In the genomic region with DNA sequence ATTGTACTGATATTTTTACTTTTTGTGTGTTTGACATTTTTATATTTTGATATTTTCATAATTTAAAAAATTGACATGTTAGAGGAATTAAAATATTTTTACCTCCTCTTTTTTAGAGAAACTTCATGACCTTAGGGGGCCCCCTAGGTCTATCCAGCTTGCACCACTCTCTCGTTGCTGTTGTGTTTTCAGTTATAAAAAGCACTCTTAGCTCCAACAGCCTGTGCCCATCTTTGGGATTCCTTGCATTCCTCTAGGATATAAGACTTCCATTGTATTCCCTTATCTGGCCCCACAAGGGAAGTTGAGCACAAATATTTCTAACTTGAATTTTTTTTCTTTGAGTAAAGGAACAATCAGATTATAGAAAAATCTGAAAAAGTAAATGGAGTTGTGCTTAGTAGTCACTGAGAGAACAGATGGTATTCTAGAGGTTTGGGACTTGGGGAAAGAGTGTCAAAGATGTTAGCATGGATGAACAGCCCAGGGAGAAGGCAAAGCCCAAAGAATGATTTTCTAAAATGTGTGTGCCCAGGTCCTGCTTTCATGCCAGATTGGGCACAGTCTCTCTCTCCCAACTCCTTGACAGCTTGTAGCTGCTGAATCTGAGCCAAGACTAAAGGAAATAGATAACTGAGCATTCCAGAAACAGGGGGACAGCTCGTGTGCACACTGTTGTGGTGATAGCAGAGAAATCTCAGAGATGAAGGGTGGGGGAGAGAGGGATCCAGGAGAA, we compare ENCODE assay signal across 15 cellular contexts.
DNase-seq lines count a peak whose midpoint lies in the region; ATAC-seq and TF ChIP-seq lines count a peak whose summit lies in the region.
"Had no signal": no experiment of that assay in that cellular context is flagged by ENCODE, and none has a peak within 500 bp of the region (broad histone marks: within the 10 kb centered on the region; RNA-seq: fewer than 3 reads in every experiment).

No MANE protein-coding gene starts in this region.

- H3K4me3 ChIP-seq in mesenchymal stem cell (ENCODE audit: insufficient read depth in 1 of 2, low read depth in 1 of 2, low read length in 2 of 2): no peak overlapping the region
- H3K4me3 ChIP-seq: lung, ovary, upper lobe of right lung had no signal

- H3K79me1 ChIP-seq in mesenchymal stem cell (replicated peaks; ENCODE audit: low read length, poor library complexity, severe bottlenecking): no peaks in the 10 kb centered on the region

- no peak overlapping the region for H4K91ac ChIP-seq in mesenchymal stem cell (ENCODE audit: low read length)

- no peaks in the 10 kb centered on the region for H3K36me3 ChIP-seq in mesenchymal stem cell (ENCODE audit: control insufficient read depth in 1 of 2, insufficient read depth in 2 of 2, low read depth in 1 of 2, low read length in 2 of 2)
- H3K36me3 ChIP-seq: ovary, upper lobe of right lung had no signal

- TF ChIP-seq CTCF in chondrocyte (IDR thresholded peaks at IDR 0.05): peak; percentile 51

- H3K36me3 Mint-ChIP-seq in chondrocyte (ENCODE audit: low read depth): no peaks in the 10 kb centered on the region

- no peak overlapping the region for H3K27ac Mint-ChIP-seq in chondrocyte (ENCODE audit: unreplicated experiment)
- H3K27ac Mint-ChIP-seq: activated CD4-positive, alpha-beta T cell treated with anti-CD3 and anti-CD28 coated beads, Interleukin-2, amount 10 ng/mL, durations not matched to agents 7 days and 5 days had no signal

- no peak overlapping the region for H2AFZ ChIP-seq in mesenchymal stem cell (ENCODE audit: low read depth, low read length)

- H3K4me2 ChIP-seq in mesenchymal stem cell (ENCODE audit: low read length, poor library complexity, severe bottlenecking): no peak overlapping the region

- H4K8ac ChIP-seq in mesenchymal stem cell (ENCODE audit: low read length): no peak overlapping the region

- H3K27ac ChIP-seq in mesenchymal stem cell (ENCODE audit: low read length, poor library complexity, severe bottlenecking): peak overlapping the region; percentile 18
- H3K27ac ChIP-seq: epithelial cell of prostate, ovary, upper lobe of right lung had no signal

- 7% methylated on average over 2 of the region's 2 CpGs for WGBS in mesenchymal stem cell

- H3K4me1 ChIP-seq in mesenchymal stem cell (ENCODE audit: control insufficient read depth, insufficient read depth, low read depth, low read length): no peaks in the 10 kb centered on the region
- H3K4me1 ChIP-seq: upper lobe of right lung had no signal

- no peak overlapping the region for H2BK15ac ChIP-seq in mesenchymal stem cell (ENCODE audit: low read depth, poor library complexity, severe bottlenecking)

- no peak overlapping the region for H2BK120ac ChIP-seq in mesenchymal stem cell (ENCODE audit: low read depth, low read length)

- H2AK5ac ChIP-seq in mesenchymal stem cell (ENCODE audit: low read length, severe bottlenecking): no peak overlapping the region

- no peak overlapping the region for H2BK12ac ChIP-seq in mesenchymal stem cell (ENCODE audit: low read length in 2 of 2)

- H3K4ac ChIP-seq in mesenchymal stem cell (ENCODE audit: low read depth in 1 of 2, low read length in 2 of 2): no peak overlapping the region

- no peak overlapping the region for H3K18ac ChIP-seq in mesenchymal stem cell (ENCODE audit: low read depth in 1 of 2, low read length in 2 of 2)

- DNase-seq in A172 (ENCODE audit: low spot score): peak; percentile 13
- DNase-seq in NCI-H2171 treated with DMSO at 0.1 percent for 48 hours (lab: John Stamatoyannopoulos, UW): peak; percentile 80
- no peak for DNase-seq in chondrocyte (ENCODE audit: low spot score)
- no peak for DNase-seq in mesenchymal stem cell
- DNase-seq in 8988T: no peak
- no peak for DNase-seq in NCI-H2107 (lab: John Stamatoyannopoulos, UW)
- no peak for DNase-seq in pons (ENCODE audit: low spot score)
- DNase-seq: activated CD4-positive, alpha-beta T cell treated with anti-CD3 and anti-CD28 coated beads, Interleukin-2, amount 10 ng/mL, durations not matched to agents 7 days and 5 days; hippocampal formation; NCI-H345; ovary; upper lobe of right lung had no signal

- H3K9ac ChIP-seq in mesenchymal stem cell (ENCODE audit: low read length): no peak overlapping the region

- H3K27me3 ChIP-seq in mesenchymal stem cell (ENCODE audit: control insufficient read depth in 1 of 2, insufficient read depth in 1 of 2, low read length in 2 of 2): peaks cover 0 to 17% of the 10 kb centered on the region in 2 experiments
- H3K27me3 ChIP-seq: ovary, upper lobe of right lung had no signal

- H2BK5ac ChIP-seq in mesenchymal stem cell (ENCODE audit: low read depth, low read length, poor library complexity, severe bottlenecking): no peak overlapping the region

- no peak for ATAC-seq in GM21447 (IDR thresholded peaks at IDR 0.05; ENCODE audit: unreplicated experiment)
- ATAC-seq: upper lobe of right lung had no signal

- H3K27me3 Mint-ChIP-seq in chondrocyte (ENCODE audit: low read depth): no peaks in the 10 kb centered on the region
- H3K27me3 Mint-ChIP-seq: activated CD4-positive, alpha-beta T cell treated with anti-CD3 and anti-CD28 coated beads, Interleukin-2, amount 10 ng/mL, durations not matched to agents 7 days and 5 days had no signal

- peak overlapping the region; percentile 1 for H3K4me3 Mint-ChIP-seq in chondrocyte (ENCODE audit: unreplicated experiment)
- H3K4me3 Mint-ChIP-seq: activated CD4-positive, alpha-beta T cell treated with anti-CD3 and anti-CD28 coated beads, Interleukin-2, amount 10 ng/mL, durations not matched to agents 7 days and 5 days had no signal

- H3K23ac ChIP-seq in mesenchymal stem cell (ENCODE audit: low read length in 2 of 2): no peak overlapping the region

- H3K9me3 Mint-ChIP-seq in chondrocyte (ENCODE audit: low read depth): peaks cover 5% of the 10 kb centered on the region
- H3K9me3 Mint-ChIP-seq: activated CD4-positive, alpha-beta T cell treated with anti-CD3 and anti-CD28 coated beads, Interleukin-2, amount 10 ng/mL, durations not matched to agents 7 days and 5 days had no signal

- H3K9me3 ChIP-seq in mesenchymal stem cell (ENCODE audit: control insufficient read depth, low read length): peaks cover 5% of the 10 kb centered on the region
- H3K9me3 ChIP-seq: ovary, upper lobe of right lung had no signal

- H3K14ac ChIP-seq in mesenchymal stem cell (ENCODE audit: low read length in 2 of 2): no peak overlapping the region

- peaks cover 20% of the 10 kb centered on the region for H3K4me1 Mint-ChIP-seq in chondrocyte (ENCODE audit: low read depth)

Comparison
In these comparisons a context has a peak if more than half of its experiments do, and no peak if none do; other contexts are left out.
1. DNase-seq: peak in A172 (single experiment) and NCI-H2171 treated with DMSO at 0.1 percent for 48 hours (single experiment); none in chondrocyte (single experiment), mesenchymal stem cell (single experiment), 8988T (single experiment), NCI-H2107 (single experiment) and pons (single experiment).